Comparison of ENCODE assay signal across 25 cellular contexts in the genomic region with DNA sequence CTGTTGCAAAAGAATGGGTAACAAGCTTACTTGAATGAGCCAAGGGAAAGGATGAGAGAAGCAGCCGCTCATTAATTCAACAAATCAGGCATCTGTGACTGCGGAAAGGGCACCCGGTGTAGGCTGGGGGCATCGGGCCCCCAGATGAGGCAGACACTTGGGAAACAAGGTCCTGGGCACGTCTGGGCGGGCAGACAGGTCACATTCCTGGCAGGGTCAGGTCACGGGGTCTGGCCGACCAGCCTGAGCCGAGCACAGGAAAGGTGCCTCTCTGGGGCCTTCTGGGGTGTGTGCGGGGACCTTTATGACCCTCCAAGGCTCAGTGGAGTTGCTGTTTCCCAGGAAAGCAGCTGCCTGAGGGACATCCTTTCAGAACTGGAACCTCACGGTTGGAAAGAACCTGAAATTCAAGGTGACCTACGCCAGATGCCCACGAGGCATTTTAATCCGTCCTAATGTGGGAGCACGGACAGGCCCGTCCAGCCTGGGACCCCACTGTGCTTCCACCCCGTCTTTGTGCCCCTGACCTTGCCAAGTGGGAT. TPM values are rescaled to one million over a fixed set of nuclear protein-coding genes. Genes with fewer than 3 reads are reported as not detected.
DNase-seq lines count a peak whose midpoint lies in the region; ATAC-seq, FAIRE-seq and TF ChIP-seq lines count a peak whose summit lies in the region.
"Had no signal": no experiment of that assay in that cellular context is flagged by ENCODE, and none has a peak within 500 bp of the region (broad histone marks: within the 10 kb centered on the region; RNA-seq: fewer than 3 reads in every experiment).

No MANE protein-coding gene starts in this region.

- ATAC-seq in activated CD8-positive, alpha-beta memory T cell treated with anti-CD3 and anti-CD28 coated beads, Interleukin-2, amount 10 ng/mL, durations not matched to agents 7 days and 5 days: no peak
- ATAC-seq in HepG2: peak; percentile 8; the same call in 2 of the 3 replicates
- ATAC-seq: activated CD8-positive, alpha-beta T cell treated with anti-CD3 and anti-CD28 coated beads, Interleukin-2, amount 10 ng/mL, durations not matched to agents 7 days and 5 days; stimulated activated naive CD8-positive, alpha-beta T cell treated with anti-CD3 and anti-CD28 coated beads, Interleukin-15, amount 100 ng/mL, for 72 hours had no signal

- H4K20me1 ChIP-seq in HepG2 (ENCODE audit: insufficient read depth, low read length): no peaks in the 10 kb centered on the region

- intact Hi-C loops in HepG2 (cut with micrococcal nuclease; ENCODE audit: unreplicated experiment): no loop called here
- intact Hi-C loops in MCF 10A (cut with micrococcal nuclease): no loop called here

- no peaks in the 10 kb centered on the region for H3K36me3 Mint-ChIP-seq in activated CD8-positive, alpha-beta memory T cell treated with anti-CD3 and anti-CD28 coated beads, Interleukin-2, amount 10 ng/mL, durations not matched to agents 7 days and 5 days
- no peaks in the 10 kb centered on the region for H3K36me3 Mint-ChIP-seq in MCF 10A (ENCODE audit: insufficient read depth, unreplicated experiment)

- TF ChIP-seq CTCF in C4-2B (conservative IDR thresholded peaks at IDR 0.05) (no peak), HepG2 (CRISPR knock-in tag; IDR thresholded peaks at IDR 0.05) (no peak), MCF 10A (IDR thresholded peaks at IDR 0.05; ENCODE audit: unreplicated experiment) (no peak), GM13977 (IDR thresholded peaks at IDR 0.05; ENCODE audit: extremely low read depth, insufficient read depth, missing control alignments) (no peak)

- no peaks in the 10 kb centered on the region for H3K9me3 Mint-ChIP-seq in activated CD8-positive, alpha-beta memory T cell treated with anti-CD3 and anti-CD28 coated beads, Interleukin-2, amount 10 ng/mL, durations not matched to agents 7 days and 5 days (ENCODE audit: low read depth)
- no peaks in the 10 kb centered on the region for H3K9me3 Mint-ChIP-seq in MCF 10A (ENCODE audit: unreplicated experiment)
- H3K9me3 Mint-ChIP-seq: dendritic cell treated with granulocyte-macrophage colony-stimulating factor and Interleukin-4, amounts not matched to agents 40 ng/mL and 50 ng/mL, for 4 days; stimulated activated naive CD8-positive, alpha-beta T cell treated with anti-CD3 and anti-CD28 coated beads, Interleukin-15, amount 100 ng/mL, for 72 hours had no signal

- H3K27ac ChIP-seq in C4-2B (peak overlapping the region; percentile 23), HepG2 (ENCODE audit: extremely low read length, insufficient read depth, low read length) (no peak overlapping the region)
- H3K27ac ChIP-seq: cardiac muscle cell, KMS-11 had no signal

- no peak for TF ChIP-seq POLR2A in HepG2 (IDR thresholded peaks at IDR 0.05; ENCODE audit: insufficient read depth in 1 of 2, low read depth in 2 of 2, low read length in 2 of 2)

- no TSS peak for BruUV-seq in HepG2 (replicated peaks; lab: Mats Ljungman, UMichigan)
- no TSS peak for BruUV-seq in MCF 10A (replicated peaks; lab: Mats Ljungman, UMichigan)

- H3K4me3 ChIP-seq in HepG2 (replicated peaks in 1 of 3; ENCODE audit: insufficient read depth in 1 of 3, low read depth in 2 of 3, low read length in 3 of 3): no peak overlapping the region; a peak in 1 of 6 replicates
- H3K4me3 ChIP-seq: cardiac muscle cell had no signal

- no peak overlapping the region for H3K4me3 Mint-ChIP-seq in activated CD8-positive, alpha-beta memory T cell treated with anti-CD3 and anti-CD28 coated beads, Interleukin-2, amount 10 ng/mL, durations not matched to agents 7 days and 5 days
- no peak overlapping the region for H3K4me3 Mint-ChIP-seq in MCF 10A (ENCODE audit: unreplicated experiment)
- H3K4me3 Mint-ChIP-seq: activated CD8-positive, alpha-beta T cell treated with anti-CD3 and anti-CD28 coated beads, Interleukin-2, amount 10 ng/mL, durations not matched to agents 7 days and 5 days; CD14-positive monocyte; dendritic cell treated with granulocyte-macrophage colony-stimulating factor and Interleukin-4, amounts not matched to agents 40 ng/mL and 50 ng/mL, for 4 days; stimulated activated naive CD8-positive, alpha-beta T cell treated with anti-CD3 and anti-CD28 coated beads, Interleukin-15, amount 100 ng/mL, for 72 hours had no signal

- no peaks in the 10 kb centered on the region for H3K79me2 ChIP-seq in HepG2 (ENCODE audit: insufficient read depth, low read length)

- H3K27me3 ChIP-seq in HepG2 (ENCODE audit: control insufficient read depth in 1 of 2, insufficient read depth in 2 of 2, low read length in 2 of 2): peaks cover 0 to 25% of the 10 kb centered on the region in 2 experiments; a peak in 4 of 5 replicates
- H3K27me3 ChIP-seq: cardiac muscle cell had no signal

- H3K27me3 Mint-ChIP-seq in activated CD8-positive, alpha-beta memory T cell treated with anti-CD3 and anti-CD28 coated beads, Interleukin-2, amount 10 ng/mL, durations not matched to agents 7 days and 5 days: peaks cover 5% of the 10 kb centered on the region
- H3K27me3 Mint-ChIP-seq in MCF 10A (ENCODE audit: insufficient read depth, unreplicated experiment): no peaks in the 10 kb centered on the region

- H3K9me3 ChIP-seq in HepG2 (ENCODE audit: low read length): no peaks in the 10 kb centered on the region

- in situ Hi-C loops in HepG2 (cut with HindIII; ENCODE audit: extremely low pct_ligation_motif_present, low pct_unique_long_range_greater_than_20kb): loop anchor here (10.0 to 25.0 kb wide), 3 partner anchors 148 to 671 kb away; no protein-coding TSS in a partner anchor
- in situ Hi-C loops in GM13977 (cut with MboI; ENCODE audit: low pct_unique_long_range_greater_than_20kb, low sequenced_read_pairs, unreplicated experiment): loop anchor here (25.0 kb wide), 2 partner anchors 196 to 646 kb away; no protein-coding TSS in a partner anchor

- POLR2A ChIA-PET in HepG2 (lab: Yijun Ruan, JAX) (no interaction called here), MCF 10A (lab: Yijun Ruan, JAX) (no interaction called here)

- no peak for TF ChIP-seq RAD21 in HepG2 (CRISPR knock-in tag; IDR thresholded peaks at IDR 0.05)

- no peak overlapping the region for H3K27ac Mint-ChIP-seq in activated CD8-positive, alpha-beta memory T cell treated with anti-CD3 and anti-CD28 coated beads, Interleukin-2, amount 10 ng/mL, durations not matched to agents 7 days and 5 days
- H3K27ac Mint-ChIP-seq in MCF 10A (ENCODE audit: low read depth, unreplicated experiment): no peak overlapping the region
- H3K27ac Mint-ChIP-seq: activated CD8-positive, alpha-beta T cell treated with anti-CD3 and anti-CD28 coated beads, Interleukin-2, amount 10 ng/mL, durations not matched to agents 7 days and 5 days; CD14-positive monocyte; dendritic cell treated with granulocyte-macrophage colony-stimulating factor and Interleukin-4, amounts not matched to agents 40 ng/mL and 50 ng/mL, for 4 days; stimulated activated naive CD8-positive, alpha-beta T cell treated with anti-CD3 and anti-CD28 coated beads, Interleukin-15, amount 100 ng/mL, for 72 hours had no signal

- no peak overlapping the region for H3K9ac ChIP-seq in HepG2 (ENCODE audit: insufficient read depth, low read depth, low read length)
- H3K9ac ChIP-seq: KMS-11 had no signal

- peaks cover 37% of the 10 kb centered on the region for H3K4me1 ChIP-seq in HepG2 (ENCODE audit: insufficient read depth, low read length)

- WGBS in HepG2 (ENCODE audit: low lambda C conversion rate): 15% methylated on average over 16 of the region's 17 CpGs

- H3K4me2 ChIP-seq in HepG2 (ENCODE audit: low read depth, low read length): peak overlapping the region; percentile 35
- H3K4me2 ChIP-seq: KMS-11 had no signal

- H3K36me3 ChIP-seq in HepG2 (replicated peaks in 1 of 2; ENCODE audit: control insufficient read depth in 1 of 2, insufficient read depth in 2 of 2, low read length in 2 of 2): no peaks in the 10 kb centered on the region
- H3K36me3 ChIP-seq: cardiac muscle cell had no signal

- no peak overlapping the region for H2AFZ ChIP-seq in HepG2 (ENCODE audit: low read length)

- peak; percentile 35 for DNase-seq in activated CD8-positive, alpha-beta memory T cell treated with anti-CD3 and anti-CD28 coated beads, Interleukin-2, amount 10 ng/mL, durations not matched to agents 7 days and 5 days
- no peak for DNase-seq in HepG2 (ENCODE audit: low spot score)
- DNase-seq in retina: peak; percentile 48
- no peak for DNase-seq in MCF 10A (ENCODE audit: unreplicated experiment)
- DNase-seq in SW480 (ENCODE audit: low spot score): no peak
- DNase-seq in NCI-H2196 (lab: John Stamatoyannopoulos, UW; ENCODE audit: unreplicated experiment): no peak
- DNase-seq in GM13977 (ENCODE audit: low spot score): no peak
- DNase-seq: activated CD4-positive, CD25-positive, alpha-beta regulatory T cell; activated naive CD4-positive, alpha-beta T cell treated with anti-CD3 and anti-CD28 coated beads, Interleukin-2, amount 50 U/mL, for 16 hours; anterior cingulate cortex; NCI-H1694; NCI-H2171 treated with DMSO at 0.1 percent for 48 hours; NCI-H526 treated with DMSO at 0.1 percent for 48 hours; nucleus accumbens; stimulated activated naive CD8-positive, alpha-beta T cell treated with anti-CD3 and anti-CD28 coated beads, Interleukin-15, amount 100 ng/mL, for 72 hours; T1000; trophoblast cell had no signal

- FAIRE-seq in HepG2 (lab: Jason Lieb, UNC): no peak
- FAIRE-seq: GM18507 had no signal

- H3K4me1 Mint-ChIP-seq in activated CD8-positive, alpha-beta memory T cell treated with anti-CD3 and anti-CD28 coated beads, Interleukin-2, amount 10 ng/mL, durations not matched to agents 7 days and 5 days: no peaks in the 10 kb centered on the region
- no peaks in the 10 kb centered on the region for H3K4me1 Mint-ChIP-seq in MCF 10A (ENCODE audit: insufficient read depth, unreplicated experiment)
- H3K4me1 Mint-ChIP-seq: stimulated activated naive CD8-positive, alpha-beta T cell treated with anti-CD3 and anti-CD28 coated beads, Interleukin-15, amount 100 ng/mL, for 72 hours had no signal

- TF ChIP-seq EP300 in HepG2 (IDR thresholded peaks at IDR 0.05; ENCODE audit: low read depth in 2 of 2, low read length in 2 of 2) (no peak), HepG2 (CRISPR knock-in tag; IDR thresholded peaks at IDR 0.05; ENCODE audit: borderline replicate concordance) (no peak)

- CTCF ChIA-PET in activated CD8-positive, alpha-beta memory T cell treated with anti-CD3 and anti-CD28 coated beads, Interleukin-2, amount 10 ng/mL, durations not matched to agents 7 days and 5 days (lab: Charles Lee): interaction anchor here (1.1 to 1.5 kb wide), 3 partner anchors 174 to 216 kb away, joined by 3 to 4 read pairs (median 3); no protein-coding TSS in a partner anchor
- CTCF ChIA-PET in HepG2 (lab: Yijun Ruan, JAX; ENCODE audit: low intra/inter-chr PET ratio, low total read pairs): no interaction called here
- CTCF ChIA-PET in MCF 10A (lab: Yijun Ruan, JAX): interaction anchor here (0.7 to 1.1 kb wide), 2 partner anchors 165 to 688 kb away, joined by 3 to 4 read pairs; no protein-coding TSS in a partner anchor

RNA-seq across cellular contexts. Expression of a gene that starts 57.1 kb away (rescaled TPM):
- total RNA-seq in activated CD8-positive, alpha-beta memory T cell treated with anti-CD3 and anti-CD28 coated beads, Interleukin-2, amount 10 ng/mL, durations not matched to agents 7 days and 5 days: not detected
- total RNA-seq in HepG2 (2016; rRNA removed; fragmentation: Illumina TruSeq; extraction: Trizol) (0.69 and 1.4 TPM in 2 replicates), MCF 10A (2022) (24.8 and 27.2 TPM in 2 replicates)
- 0.26 and 0.30 TPM in 2 replicates for total RNA-seq in HepG2 (2016; cell fraction: cytosol; rRNA removed; fragmentation: Illumina TruSeq; extraction: Trizol; ENCODE audit: low read depth)
- 0.55 and 1.3 TPM in 2 replicates for total RNA-seq in HepG2 (2016; cell fraction: insoluble cytoplasmic fraction; rRNA removed; fragmentation: Illumina TruSeq; extraction: Trizol)
- 0.65 and 0.72 TPM in 2 replicates for total RNA-seq in HepG2 (2016; cell fraction: membrane; rRNA removed; fragmentation: Illumina TruSeq; extraction: Trizol)
- total RNA-seq in HepG2 (2016; cell fraction: nucleus; rRNA removed; fragmentation: Illumina TruSeq; extraction: Trizol): 0.94 and 0.99 TPM in 2 replicates
- polyA plus RNA-seq in HepG2 (2011; rRNA removed): 0.88 and 1.1 TPM in 2 replicates
- polyA plus RNA-seq in HepG2 (2011; cell fraction: cytosol; rRNA removed): 0.90 and 1.3 TPM in 2 replicates
- 2.7 and 3.0 TPM in 2 replicates for polyA plus RNA-seq in HepG2 (2011; cell fraction: nucleus; rRNA removed)
- polyA plus RNA-seq in HepG2 (2012): 0.76 and 1.3 TPM in 2 replicates
- polyA plus RNA-seq in HepG2 (2016; cell fraction: cytosol; fragmentation: Illumina TruSeq; extraction: Trizol; ENCODE audit: low read depth): 0.14 and 0.15 TPM in 2 replicates
- 0.84 and 1.1 TPM in 2 replicates for polyA plus RNA-seq in HepG2 (2016; cell fraction: insoluble cytoplasmic fraction; fragmentation: Illumina TruSeq; extraction: Trizol; ENCODE audit: low read depth)
- 0.31 and 0.55 TPM in 2 replicates for polyA plus RNA-seq in HepG2 (2016; cell fraction: membrane; fragmentation: Illumina TruSeq; extraction: Trizol; ENCODE audit: low read depth)
- 2.0 and 2.6 TPM in 2 replicates for polyA plus RNA-seq in HepG2 (2016; cell fraction: nucleus; fragmentation: Illumina TruSeq; extraction: Trizol; ENCODE audit: insufficient read depth, low read depth)
- 2.0 and 3.1 TPM in 2 replicates for polyA minus RNA-seq in HepG2 (2011; rRNA and poly(A)+ RNA removed; ENCODE audit: low replicate concordance)
- polyA minus RNA-seq in HepG2 (2011; cell fraction: cytosol; rRNA and poly(A)+ RNA removed): 0.62 and 0.79 TPM in 2 replicates
- 0.64 and 0.87 TPM in 2 replicates for polyA minus RNA-seq in HepG2 (2011; cell fraction: nucleus; rRNA and poly(A)+ RNA removed)
- total RNA-seq: activated CD8-positive, alpha-beta T cell treated with anti-CD3 and anti-CD28 coated beads, Interleukin-2, amount 10 ng/mL, durations not matched to agents 7 days and 5 days; G401 had no signal

Comparison
In these comparisons a context has a peak if more than half of its experiments do, and no peak if none do; other contexts are left out.
1. DNase-seq: peak in activated CD8-positive, alpha-beta memory T cell treated with anti-CD3 and anti-CD28 coated beads, Interleukin-2, amount 10 ng/mL, durations not matched to agents 7 days and 5 days (single experiment) and retina (single experiment); none in HepG2 (single experiment), MCF 10A (single experiment), SW480 (single experiment), NCI-H2196 (single experiment) and GM13977 (single experiment).
2. RNA of a gene that starts 57.1 kb away (total RNA-seq): 24.8 to 27.2 TPM in MCF 10A; 0.26 to 1.4 TPM in HepG2 and not detected in activated CD8-positive, alpha-beta memory T cell treated with anti-CD3 and anti-CD28 coated beads, Interleukin-2, amount 10 ng/mL, durations not matched to agents 7 days and 5 days; every median in the first group is over 10 times any median in the second.